13 cellular contexts compared by ENCODE assay signal in the genomic region with DNA sequence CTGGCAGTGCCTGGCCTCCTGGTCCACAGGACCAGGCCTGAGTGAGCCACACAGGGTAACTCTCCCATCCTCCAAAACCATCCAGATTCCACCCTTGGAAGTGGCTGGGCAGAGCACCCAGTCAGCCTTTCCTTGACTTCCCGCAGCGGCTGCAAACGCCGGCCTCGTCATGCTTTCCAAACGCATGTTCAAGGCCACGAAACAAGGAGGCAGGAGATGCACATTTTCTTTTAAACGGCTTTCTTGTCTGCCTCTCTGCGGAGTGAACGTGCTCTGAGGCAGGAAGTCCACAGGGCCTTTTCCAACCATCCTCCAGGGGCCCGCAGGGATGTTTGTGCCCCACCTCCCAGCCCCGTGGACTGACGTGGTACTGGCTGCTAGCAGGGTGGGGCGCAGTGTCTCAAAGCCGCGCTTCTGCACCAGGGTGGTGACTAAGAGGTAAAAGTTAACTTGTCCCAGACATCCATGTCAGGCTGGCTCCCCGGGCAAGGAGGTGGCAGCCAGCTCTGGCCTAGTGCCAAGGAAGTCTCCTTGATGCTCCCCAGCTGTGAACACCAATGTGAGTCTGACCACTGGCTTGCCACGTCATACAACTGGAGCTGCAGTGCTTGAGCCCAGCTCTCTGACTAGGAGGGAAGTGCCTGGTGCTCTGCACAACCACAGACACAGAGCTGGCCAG. TPM values are rescaled to one million over a fixed set of nuclear protein-coding genes. Genes with fewer than 3 reads are reported as not detected.
DNase-seq lines count a peak whose midpoint lies in the region; ATAC-seq and TF ChIP-seq lines count a peak whose summit lies in the region.
"Had no signal": no experiment of that assay in that cellular context is flagged by ENCODE, and none has a peak within 500 bp of the region (broad histone marks: within the 10 kb centered on the region; RNA-seq: fewer than 3 reads in every experiment).

No MANE protein-coding gene starts in this region.

- H3K27ac ChIP-seq in ovary: no peak overlapping the region
- H3K27ac ChIP-seq: thyroid gland had no signal

- WGBS in ovary, 3 donors: 13 to 33% (median 22%) methylated on average over 18 of the region's 18 CpGs

- intact Hi-C loops in ovary (cut with DNase I): loop anchor here in 1 of 4 donors (5.0 kb wide), 1 partner anchor 71 kb away; no protein-coding TSS in a partner anchor

- TF ChIP-seq CTCF in ovary (IDR thresholded peaks at IDR 0.05) (no peak), GM13977 (IDR thresholded peaks at IDR 0.05; ENCODE audit: extremely low read depth, insufficient read depth, missing control alignments) (no peak)

- DNase-seq in GM04503 (ENCODE audit: low read depth) (peak; percentile 77), NCI-H69 (lab: John Stamatoyannopoulos, UW) (peak; percentile 69), ecto neural progenitor cell (ENCODE audit: low spot score) (peak; percentile 42), ovary (peak; percentile 12 to 37 (median 23)), GM13977 (ENCODE audit: low spot score) (no peak), T-helper 9 cell (no peak)
- DNase-seq: amygdala, MV-4-11, NCI-H446 treated with DMSO at 0.1 percent for 48 hours, thyroid gland had no signal

- no peak for TF ChIP-seq POLR2A in ovary (IDR thresholded peaks at IDR 0.05)

- ATAC-seq in GM21528 (IDR thresholded peaks at IDR 0.05; ENCODE audit: low FRiP score, unreplicated experiment) (no peak), HG03469 (IDR thresholded peaks at IDR 0.05; ENCODE audit: unreplicated experiment) (no peak)
- ATAC-seq: sciatic nerve had no signal

- no peaks in the 10 kb centered on the region for H3K27me3 ChIP-seq in ovary
- H3K27me3 ChIP-seq: thyroid gland had no signal

- H3K4me3 ChIP-seq in ovary: no peak overlapping the region
- H3K4me3 ChIP-seq: thyroid gland had no signal

- no peak for TF ChIP-seq EP300 in ovary (IDR thresholded peaks at IDR 0.05)

- no peaks in the 10 kb centered on the region for H3K36me3 ChIP-seq in ovary
- H3K36me3 ChIP-seq: thyroid gland had no signal

- peaks cover 2% of the 10 kb centered on the region for H3K4me1 ChIP-seq in ovary (ENCODE audit: insufficient read depth)
- H3K4me1 ChIP-seq: thyroid gland had no signal

- H3K9me3 ChIP-seq in ovary: no peaks in the 10 kb centered on the region
- H3K9me3 ChIP-seq: thyroid gland had no signal

- in situ Hi-C loops in GM13977 (cut with MboI; ENCODE audit: low pct_unique_long_range_greater_than_20kb, low sequenced_read_pairs, unreplicated experiment): loop anchor here (5.0 kb wide), 1 partner anchor 66 kb away; no protein-coding TSS in a partner anchor

RNA-seq across cellular contexts. Expression of a gene that starts 45.0 kb away (rescaled TPM):
- 1 to 10 TPM in 2 of 7 donors, under 1 TPM in 5; 0.34 to 1.4 (median 0.68) TPM for total RNA-seq in ovary
- 1 to 10 TPM; 2.0 to 3.5 TPM for polyA plus RNA-seq in ovary

Comparison
In these comparisons a context has a peak if more than half of its experiments do, and no peak if none do; other contexts are left out.
1. DNase-seq: peak in GM04503 (single experiment), NCI-H69 (single experiment), ecto neural progenitor cell (single experiment) and ovary (5 of 5); none in GM13977 (single experiment) and T-helper 9 cell (single experiment).